In the genomic region with DNA sequence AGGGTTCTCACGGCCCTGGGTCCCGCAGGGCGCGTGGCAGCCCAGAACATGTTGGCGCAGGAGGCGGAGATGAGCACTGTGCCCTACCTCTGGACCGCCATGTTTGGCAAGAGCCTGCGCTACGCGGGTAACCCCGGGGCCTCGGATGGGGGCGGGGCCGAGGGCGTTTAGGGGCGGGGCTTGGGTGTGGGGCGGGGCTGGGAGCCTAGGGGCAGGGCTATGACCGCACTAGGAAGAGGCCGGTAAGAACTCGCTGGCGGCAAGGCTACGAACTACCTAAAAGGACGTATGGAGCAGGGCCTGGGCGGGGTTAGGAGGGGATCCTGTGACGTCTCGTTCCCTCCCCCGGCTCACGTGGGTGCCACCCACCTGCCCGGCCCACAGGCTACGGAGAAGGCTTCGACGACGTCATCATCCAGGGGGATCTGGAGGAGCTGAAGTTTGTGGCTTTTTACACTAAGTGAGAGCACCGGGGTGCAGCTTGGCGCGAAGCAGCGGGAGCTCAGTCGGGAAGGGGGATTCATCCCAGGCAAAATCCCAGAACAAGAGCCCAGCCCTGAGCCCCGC, we compare ENCODE assay signal across 8 cellular contexts. TPM values are rescaled to one million over a fixed set of nuclear protein-coding genes. Genes with fewer than 3 reads are reported as not detected.
DNase-seq lines count a peak whose midpoint lies in the region; ATAC-seq and TF ChIP-seq lines count a peak whose summit lies in the region.

No MANE protein-coding gene starts in this region.

- POLR2A ChIA-PET in CD8-positive, alpha-beta T cell (lab: Charles Lee), result interaction anchor here (1.3 kb wide), 1 partner anchor 23 kb away, joined by 4 read pairs; no protein-coding TSS in a partner anchor

- H3K27ac Mint-ChIP-seq in CD8-positive, alpha-beta T cell, result peak overlapping the region; percentile 83
- H3K27ac Mint-ChIP-seq in central memory CD8-positive, alpha-beta T cell (ENCODE audit: low read depth), result peak overlapping the region; percentile 75

- H3K9me3 Mint-ChIP-seq in CD8-positive, alpha-beta T cell, result no peaks in the 10 kb centered on the region
- no peaks in the 10 kb centered on the region for H3K9me3 Mint-ChIP-seq in central memory CD8-positive, alpha-beta T cell

- H3K4me1 ChIP-seq in CD8-positive, alpha-beta T cell (ENCODE audit: insufficient read depth, low read length), result peaks cover 31% of the 10 kb centered on the region

- H3K27me3 Mint-ChIP-seq in CD8-positive, alpha-beta T cell (ENCODE audit: low read depth), result no peaks in the 10 kb centered on the region
- peaks cover 11% of the 10 kb centered on the region for H3K27me3 Mint-ChIP-seq in central memory CD8-positive, alpha-beta T cell

- H3K27me3 ChIP-seq in CD8-positive, alpha-beta T cell (ENCODE audit: insufficient read depth, low read length), result no peaks in the 10 kb centered on the region

- H3K4me3 ChIP-seq in CD8-positive, alpha-beta T cell (ENCODE audit: low read depth, low read length), result no peak overlapping the region

- H3K36me3 ChIP-seq in CD8-positive, alpha-beta T cell (ENCODE audit: insufficient read depth, low read length), result no peaks in the 10 kb centered on the region

- intact Hi-C loops in CD8-positive, alpha-beta T cell (cut with DNase I, micrococcal nuclease), result no loop called here

- TF ChIP-seq CTCF in CD8-positive, alpha-beta T cell (IDR thresholded peaks at IDR 0.05), result no peak

- peak overlapping the region; percentile 75 for H3K4me3 Mint-ChIP-seq in CD8-positive, alpha-beta T cell
- H3K4me3 Mint-ChIP-seq in central memory CD8-positive, alpha-beta T cell, result no peak overlapping the region

- DNase-seq in CD8-positive, alpha-beta T cell, result peak in 6 of 7 experiments; percentile 23 to 85 (median 42)
- no peak for DNase-seq in central memory CD8-positive, alpha-beta T cell (ENCODE audit: low spot score in 2 of 2)
- DNase-seq in kidney glomerular epithelial cell (lab: John Stamatoyannopoulos, UW) (peak; percentile 7), midbrain (lab: John Stamatoyannopoulos, UW) (no peak)
- DNase-seq in stimulated activated CD4-positive, alpha-beta T cell treated with anti-CD3 and anti-CD28 coated beads, Interleukin-2, amount 100 ng/mL, for 4 hours (ENCODE audit: low read depth), result peak; percentile 68

- H3K36me3 Mint-ChIP-seq in CD8-positive, alpha-beta T cell, result peaks cover 10% of the 10 kb centered on the region
- H3K36me3 Mint-ChIP-seq in central memory CD8-positive, alpha-beta T cell (ENCODE audit: insufficient read depth), result peaks cover 17% of the 10 kb centered on the region

- H3K9me3 ChIP-seq in CD8-positive, alpha-beta T cell (ENCODE audit: low read length), result no peaks in the 10 kb centered on the region

- CTCF ChIA-PET in CD8-positive, alpha-beta T cell (lab: Charles Lee), result no interaction called here

- H3K27ac ChIP-seq in CD8-positive, alpha-beta T cell (ENCODE audit: low read depth, low read length), result no peak overlapping the region

- peaks cover 43% of the 10 kb centered on the region for H3K4me1 Mint-ChIP-seq in CD8-positive, alpha-beta T cell (ENCODE audit: low read depth)
- H3K4me1 Mint-ChIP-seq in central memory CD8-positive, alpha-beta T cell, result peaks cover 33% of the 10 kb centered on the region

- ATAC-seq in CD8-positive, alpha-beta T cell, result peak; percentile 87
- ATAC-seq in activated CD4-positive, CD25-positive, alpha-beta regulatory T cell treated with anti-CD3 and anti-CD28 coated beads, Interleukin-2, amount 50 U/mL, for 24 hours, result peak; percentile 57 to 63
- no peak for ATAC-seq in central memory CD8-positive, alpha-beta T cell (replicated peaks; ENCODE audit: extremely low read depth, poor library complexity, severe bottlenecking)
- ATAC-seq in GM18870 (IDR thresholded peaks at IDR 0.05; ENCODE audit: unreplicated experiment) (no peak), HG02840 (IDR thresholded peaks at IDR 0.05; ENCODE audit: low FRiP score, unreplicated experiment) (no peak)

RNA-seq across cellular contexts. Expression of a gene that starts 2.8 kb away (rescaled TPM):
- 10 to 100 TPM; 42.8 to 44.8 TPM for total RNA-seq in CD8-positive, alpha-beta T cell

RNA-seq across cellular contexts. Expression of a gene that starts 12.3 kb away (rescaled TPM):
- total RNA-seq in CD8-positive, alpha-beta T cell, result under 1 TPM in 1 of 2 experiments, not detected in 1; 0.39 TPM

RNA-seq across cellular contexts. Expression of a gene that starts 22.6 kb away (rescaled TPM):
- 10 to 100 TPM; 71.2 to 73.6 TPM for total RNA-seq in CD8-positive, alpha-beta T cell

RNA-seq across cellular contexts. Expression of a gene that starts 35.6 kb away (rescaled TPM):
- total RNA-seq in CD8-positive, alpha-beta T cell, result under 1 TPM; 0.30 to 0.36 TPM

RNA-seq across cellular contexts. Expression of a gene that starts 53.0 kb away (rescaled TPM):
- total RNA-seq in CD8-positive, alpha-beta T cell, result not detected

Comparison
In these comparisons a context has a peak if more than half of its experiments do, and no peak if none do; other contexts are left out.
1. ATAC-seq: peak in CD8-positive, alpha-beta T cell (single experiment) and activated CD4-positive, CD25-positive, alpha-beta regulatory T cell treated with anti-CD3 and anti-CD28 coated beads, Interleukin-2, amount 50 U/mL, for 24 hours (2 of 2); none in central memory CD8-positive, alpha-beta T cell (single experiment), GM18870 (single experiment) and HG02840 (single experiment).
2. DNase-seq: peak in CD8-positive, alpha-beta T cell (6 of 7), kidney glomerular epithelial cell (single experiment) and stimulated activated CD4-positive, alpha-beta T cell treated with anti-CD3 and anti-CD28 coated beads, Interleukin-2, amount 100 ng/mL, for 4 hours (single experiment); none in central memory CD8-positive, alpha-beta T cell (0 of 2) and midbrain (single experiment).